ENCODE assay signal across 8 cellular contexts in the genomic region with DNA sequence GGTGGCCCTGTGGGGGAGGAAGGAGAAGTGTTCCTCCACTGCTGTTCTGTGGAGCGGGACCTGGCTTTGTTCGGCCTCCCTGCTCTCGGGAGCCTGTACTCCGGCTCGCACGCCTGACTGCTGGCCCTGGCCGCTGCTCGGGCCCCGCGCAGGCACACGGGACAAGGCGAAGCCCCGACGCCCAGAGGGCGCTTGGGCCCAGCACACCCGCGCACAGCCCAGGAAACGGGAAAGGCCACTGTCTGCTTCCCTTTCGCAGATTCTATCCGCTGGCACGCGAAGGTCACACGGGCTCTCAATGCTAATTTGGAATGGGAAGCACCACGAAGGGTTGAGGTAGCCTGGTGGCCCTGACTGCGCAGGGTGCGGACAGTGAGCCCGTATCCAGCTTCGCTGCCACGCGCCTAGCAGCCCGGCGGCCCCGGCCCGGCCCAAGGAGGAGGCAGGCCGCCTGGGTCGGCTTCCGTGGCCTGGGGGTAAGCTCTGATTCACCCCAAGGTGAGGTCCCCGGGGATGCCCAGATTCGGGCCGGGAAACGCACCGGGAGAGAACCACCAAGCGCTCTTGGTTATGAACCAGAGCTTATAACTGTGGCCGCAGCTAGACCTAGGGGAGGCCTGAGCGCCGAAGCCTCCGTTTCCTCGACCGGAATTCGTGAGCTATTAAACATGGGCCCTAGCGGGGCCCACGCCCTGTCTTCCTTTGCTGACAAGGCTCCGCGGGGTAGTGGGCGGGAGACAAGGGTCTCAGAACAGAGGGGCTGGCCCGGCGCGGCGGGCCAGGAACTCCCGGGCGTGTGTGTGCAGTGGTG. TPM values are rescaled to one million over a fixed set of nuclear protein-coding genes. Genes with fewer than 3 reads are reported as not detected.
DNase-seq lines count a peak whose midpoint lies in the region; ATAC-seq, FAIRE-seq and TF ChIP-seq lines count a peak whose summit lies in the region.

No MANE protein-coding gene starts in this region.

- no peak overlapping the region for H2BK120ac ChIP-seq in H1 (replicated peaks; ENCODE audit: low read depth, low read length)

- H3K27ac ChIP-seq in H1 (ENCODE audit: low read depth, low read length) (no peak overlapping the region), mucosa of rectum (ENCODE audit: low read depth in 2 of 2, low read length in 2 of 2) (no peak overlapping the region)

- H3K14ac ChIP-seq in H1 (ENCODE audit: insufficient read length): no peak overlapping the region

- no peak overlapping the region for H2BK5ac ChIP-seq in H1 (ENCODE audit: low read depth, low read length)

- FAIRE-seq in H1 (lab: Jason Lieb, UNC): no peak

- no peak for TF ChIP-seq POLR2A in H1 (IDR thresholded peaks at IDR 0.05; ENCODE audit: control extremely low read depth in 1 of 2, low read depth in 2 of 2, low read length in 2 of 2)

- ATAC-seq in HG02852 (IDR thresholded peaks at IDR 0.05; ENCODE audit: unreplicated experiment) (peak; percentile 38), HG02623 (IDR thresholded peaks at IDR 0.05; ENCODE audit: unreplicated experiment) (no peak), HG03039 (IDR thresholded peaks at IDR 0.05; ENCODE audit: unreplicated experiment) (no peak)

- POLR2A ChIA-PET in AG04449 (lab: Yijun Ruan, JAX): interaction anchor here (0.6 to 1.4 kb wide), 2 partner anchors 21 to 133 kb away, joined by 3 read pairs; a partner anchor contains a TSS
- POLR2A ChIA-PET in H1 (lab: Charles Lee; ENCODE audit: partially characterized antibody): interaction anchor here (0.7 to 0.9 kb wide), 3 partner anchors 22 to 48 kb away, joined by 3 to 4 read pairs (median 3); no protein-coding TSS in a partner anchor

- H2AFZ ChIP-seq in H1 (ENCODE audit: low read length): peak overlapping the region; percentile 12; the same call in 1 of the 2 replicates

- H3K56ac ChIP-seq in H1 (replicated peaks; ENCODE audit: insufficient read length, low read depth, low read length): no peak overlapping the region

- no peak overlapping the region for H4K5ac ChIP-seq in H1 (ENCODE audit: insufficient read length, low read depth, low read length)

- 0 out of 2 replicates have a peak overlapping the region, but pooled peaks have one; percentile 50 for H2BK12ac ChIP-seq in H1 (ENCODE audit: low read depth, low read length)

- H4K91ac ChIP-seq in H1 (replicated peaks; ENCODE audit: insufficient read length, low read length): no peak overlapping the region

- TF ChIP-seq RAD21 in H1 (IDR thresholded peaks at IDR 0.05 in 1 of 2, conservative IDR thresholded peaks at IDR 0.05 in 1 of 2; ENCODE audit: low read depth in 2 of 2, low read length in 2 of 2): no peak

- H4K20me1 ChIP-seq in H1 (replicated peaks in 1 of 2; ENCODE audit: control insufficient read depth in 1 of 2, insufficient read depth in 2 of 2, low read length in 2 of 2): peaks cover 0 to 9% of the 10 kb centered on the region in 2 experiments

- DNase-seq in AG04449 (ENCODE audit: low read depth, low spot score) (no peak), H1 (ENCODE audit: low read depth in 1 of 2, low spot score in 2 of 2) (peak in 1 of 2 experiments; percentile 74), T-helper 2 cell (no peak), midbrain (lab: John Stamatoyannopoulos, UW) (no peak)

- no peak overlapping the region for H4K8ac ChIP-seq in H1 (ENCODE audit: extremely low read depth, insufficient read depth, low read length)

- H3K4me1 ChIP-seq in H1 (replicated peaks in 1 of 4; ENCODE audit: control insufficient read depth in 3 of 4, insufficient read depth in 4 of 4, low read length in 3 of 4) (peaks cover 0 to 16% (median 9%) of the 10 kb centered on the region in 4 experiments; a peak in 6 of 7 replicates), mucosa of rectum (ENCODE audit: control insufficient read depth in 2 of 2, insufficient read depth in 2 of 2, low read length in 2 of 2) (peaks cover 0 to 4% of the 10 kb centered on the region in 2 donors)

- H3K9ac ChIP-seq in H1 (replicated peaks in 1 of 4; ENCODE audit: extremely low read depth in 1 of 4, low read depth in 3 of 4, low read length in 3 of 4) (no peak overlapping the region), mucosa of rectum (ENCODE audit: low read depth in 1 of 2, low read length in 2 of 2) (no peak overlapping the region)

- H3K4me3 ChIP-seq in AG04449 (ENCODE audit: low read depth, low read length) (peak overlapping the region; percentile 45), H1 (ENCODE audit: extremely low read depth in 1 of 4, insufficient read depth in 2 of 4, low read depth in 3 of 4, low read length in 4 of 4) (peak overlapping the region in 3 of 4 experiments; percentile 10 to 57 (median 27); a peak in 4 of 8 replicates), mucosa of rectum (ENCODE audit: low read length in 2 of 2) (peak overlapping the region; percentile 27 to 50)

- H3K27me3 ChIP-seq in H1 (replicated peaks in 1 of 4; ENCODE audit: control insufficient read depth in 3 of 4, extremely low read depth in 1 of 4, insufficient read depth in 3 of 4, low read length in 3 of 4) (peaks cover 56 to 69% (median 62%) of the 10 kb centered on the region in 4 experiments), mucosa of rectum (ENCODE audit: control insufficient read depth in 2 of 2, insufficient read depth in 2 of 2, low read length in 2 of 2) (peaks cover 44 to 46% of the 10 kb centered on the region in 2 donors)

- no peak for TF ChIP-seq EP300 in H1 (IDR thresholded peaks at IDR 0.05; ENCODE audit: borderline replicate concordance in 1 of 2, low read depth in 2 of 2, low read length in 2 of 2)

- 0 out of 2 replicates have a peak overlapping the region, but pooled peaks have one; percentile 26 for H2BK20ac ChIP-seq in H1 (ENCODE audit: low read length)

- 2% methylated on average over 53 of the region's 61 CpGs; no CpG with 5 or more reads in 1 of the 2 experiments for WGBS in H1 (ENCODE audit: extremely low coverage in 1 of 2, insufficient coverage in 1 of 2, insufficient read length in 1 of 2, insufficient replicate concordance in 2 of 2, low coverage in 1 of 2, low lambda C conversion rate in 2 of 2, missing lambda C conversion rate in 1 of 2), 2 experiments

- CTCF ChIA-PET in AG04449 (lab: Yijun Ruan, JAX) (interaction anchor here (0.6 to 1.9 kb wide), 19 partner anchors 8 to 861 kb away, joined by 3 to 13 read pairs (median 4); no protein-coding TSS in a partner anchor), H1 (lab: Charles Lee; ENCODE audit: partially characterized antibody) (interaction anchor here (0.6 to 3.2 kb wide), 41 partner anchors 8 to 990 kb away, joined by 3 to 24 read pairs (median 4); a partner anchor contains a TSS)

- no peaks in the 10 kb centered on the region for H3K79me1 ChIP-seq in H1 (ENCODE audit: low read depth, low read length)

- peaks cover 2% of the 10 kb centered on the region; the same call in 1 of the 2 replicates for H3K23me2 ChIP-seq in H1 (ENCODE audit: low read depth, low read length)

- H3K23ac ChIP-seq in H1 (ENCODE audit: insufficient read length): no peak overlapping the region

- no peaks in the 10 kb centered on the region for H3K79me2 ChIP-seq in H1 (ENCODE audit: control insufficient read depth in 1 of 2, insufficient read depth in 2 of 2, low read length in 2 of 2)

- H3K4ac ChIP-seq in H1 (replicated peaks; ENCODE audit: insufficient read length, low read depth, low read length): no peak overlapping the region

- no peaks in the 10 kb centered on the region for H3K9me3 ChIP-seq in H1 (ENCODE audit: insufficient read depth in 2 of 2, low read depth in 1 of 2, low read length in 1 of 2)
- H3K9me3 ChIP-seq in mucosa of rectum (ENCODE audit: control insufficient read depth in 2 of 2, low read length in 2 of 2): peaks cover 0 to 2% of the 10 kb centered on the region in 2 donors

- TF ChIP-seq CTCF in AG04449 (IDR thresholded peaks at IDR 0.05; ENCODE audit: insufficient read depth, low read length, missing control alignments) (no peak), H1 (IDR thresholded peaks at IDR 0.05; ENCODE audit: control extremely low read depth in 1 of 3, insufficient read depth in 1 of 3, low read depth in 1 of 3, low read length in 3 of 3) (no peak)

- H3K18ac ChIP-seq in H1 (ENCODE audit: extremely low read depth, low read length): no peak overlapping the region

- H2BK15ac ChIP-seq in H1 (ENCODE audit: low read length): peak overlapping the region; percentile 12; the same call in 1 of the 2 replicates

- H2AK5ac ChIP-seq in H1 (ENCODE audit: low read depth, low read length): no peak overlapping the region

- peaks cover 0 to 5% (median 0%) of the 10 kb centered on the region in 4 experiments; a peak in 1 of 8 replicates for H3K36me3 ChIP-seq in H1 (ENCODE audit: control insufficient read depth in 2 of 4, insufficient read depth in 4 of 4, low read length in 3 of 4)
- no peaks in the 10 kb centered on the region for H3K36me3 ChIP-seq in mucosa of rectum (ENCODE audit: control insufficient read depth in 2 of 2, insufficient read depth in 2 of 2, low read length in 2 of 2)

- H3K4me2 ChIP-seq in H1 (ENCODE audit: insufficient read depth in 1 of 2, low read depth in 2 of 2, low read length in 2 of 2): peak overlapping the region; percentile 53 to 82

TF ChIP-seq in H1, 55 proteins besides CTCF, POLR2A, EP300 and RAD21 (continues in another document):
- TF ChIP-seq CTBP2 (IDR thresholded peaks at IDR 0.05; ENCODE audit: borderline replicate concordance, insufficient read depth, insufficient read length, low read length) (peak; percentile 87), EZH2 (IDR thresholded peaks at IDR 0.05; ENCODE audit: low read depth, low read length, severe bottlenecking) (peak; percentile 96), SUZ12 (IDR thresholded peaks at IDR 0.05; ENCODE audit: low read length) (peak; percentile 94), KDM4A (IDR thresholded peaks at IDR 0.05; ENCODE audit: low read depth, low read length, severe bottlenecking) (peak; percentile 77), RNF2 (IDR thresholded peaks at IDR 0.05; ENCODE audit: borderline replicate concordance, low read depth, low read length, missing control alignments, poor library complexity, severe bottlenecking) (peak; percentile 84), SP1 (IDR thresholded peaks at IDR 0.05; ENCODE audit: low read depth, low read length) (no peak), RBBP5 (IDR thresholded peaks at IDR 0.05; ENCODE audit: borderline replicate concordance, low read depth, low read length) (no peak)
- TF ChIP-seq, protein P1, sequence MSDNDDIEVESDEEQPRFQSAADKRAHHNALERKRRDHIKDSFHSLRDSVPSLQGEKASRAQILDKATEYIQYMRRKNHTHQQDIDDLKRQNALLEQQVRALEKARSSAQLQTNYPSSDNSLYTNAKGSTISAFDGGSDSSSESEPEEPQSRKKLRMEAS (IDR thresholded peaks at IDR 0.05): peak; percentile 71

RNA-seq across cellular contexts. Expression of a gene that starts 19.7 kb away (rescaled TPM):
- 0.24 and 0.42 TPM in 2 replicates for total RNA-seq in H1 (2021; fragmentation: NEBNext Ultra II Directional; extraction: Animal tissue kit (Norgen Biotek cat#: 25700))
- polyA plus RNA-seq in H1 (2011; rRNA removed): 0.09 and 0.14 TPM in 2 replicates
- 0.14 TPM for polyA plus RNA-seq in H1 (2011; cell fraction: cytosol; rRNA removed)
- polyA plus RNA-seq in H1 (2011; cell fraction: nucleus; rRNA removed): 0.19 TPM
- 0.04 to 0.13 TPM (median 0.10 TPM) in 3 of 4 replicates, not detected in the other for polyA plus RNA-seq in H1 (2012, experiment 1 of 2)
- not detected for polyA plus RNA-seq in H1 (2012, experiment 2 of 2)
- polyA plus RNA-seq in H1 (2013, experiment 1 of 2): 0.12 TPM
- 0.11 TPM for polyA plus RNA-seq in H1 (2013, experiment 2 of 2)
- 0.22 and 0.35 TPM in 2 replicates for polyA minus RNA-seq in H1 (2011; rRNA and poly(A)+ RNA removed)
- polyA minus RNA-seq in H1 (2011; cell fraction: cytosol; rRNA and poly(A)+ RNA removed): not detected
- polyA minus RNA-seq in H1 (2011; cell fraction: nucleus; rRNA and poly(A)+ RNA removed): 0.40 TPM
